16 cellular contexts compared by ENCODE assay signal in the genomic region with DNA sequence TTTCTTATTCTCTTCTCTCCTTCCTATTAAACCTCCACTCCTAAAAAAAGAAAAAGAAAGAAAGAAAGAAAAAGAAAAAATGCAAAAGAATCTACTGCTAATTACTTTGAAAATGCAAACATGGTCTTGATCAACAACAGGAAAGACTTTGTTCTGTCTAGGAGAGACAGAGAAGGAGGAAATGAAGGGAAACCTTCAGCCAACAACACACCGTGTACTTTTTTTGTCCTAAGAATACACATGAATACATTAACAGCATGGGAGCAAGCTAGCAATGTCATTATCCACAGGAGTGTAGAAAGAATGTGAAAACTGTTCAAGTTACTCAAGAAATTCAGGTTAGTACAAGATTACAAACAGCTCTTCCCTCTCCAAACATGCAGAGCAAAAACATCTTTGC.
"Had no signal": no experiment of that assay in that cellular context is flagged by ENCODE, and none has a peak within 500 bp of the region (broad histone marks: within the 10 kb centered on the region; RNA-seq: fewer than 3 reads in every experiment).

No MANE protein-coding gene starts in this region.

- H3K9me3 ChIP-seq: heart right ventricle, left ventricle myocardium inferior, mucosa of descending colon, psoas muscle, right lobe of liver, upper lobe of left lung had no signal

- H3K4me1 ChIP-seq: heart right ventricle, left ventricle myocardium inferior, psoas muscle, right lobe of liver, upper lobe of left lung had no signal

- H3K27me3 Mint-ChIP-seq: activated naive CD8-positive, alpha-beta T cell had no signal

- DNase-seq: activated CD4-positive, alpha-beta T cell treated with anti-CD3 and anti-CD28 coated beads, Interleukin-2, amount 10 ng/mL, durations not matched to agents 7 days and 5 days; activated CD8-positive, alpha-beta memory T cell treated with anti-CD3 and anti-CD28 coated beads for 24 hours; activated gamma-delta T cell treated with Interleukin-2 at 50 U/mL for 16 hours; amygdala; cerebellar nuclear complex; heart right ventricle; left ventricle myocardium inferior; mucosa of descending colon; naive thymus-derived CD4-positive, alpha-beta T cell; psoas muscle; right lobe of liver; stimulated activated naive CD8-positive, alpha-beta T cell treated with anti-CD3 and anti-CD28 coated beads, Interleukin-15, Interleukin-2, amounts not matched to agents 100 U/mL and 50 U/mL, for 24 hours; upper lobe of left lung had no signal

- H3K27ac ChIP-seq: heart right ventricle, left ventricle myocardium inferior, psoas muscle, right lobe of liver, upper lobe of left lung had no signal

- H3K9me3 Mint-ChIP-seq: activated CD4-positive, alpha-beta T cell treated with anti-CD3 and anti-CD28 coated beads, Interleukin-2, amount 10 ng/mL, durations not matched to agents 7 days and 5 days; T-helper 2 cell treated with Interferon-gamma antibody and Interleukin-4, amounts not matched to agents 5 μg/mL and 100 μg/mL, for 36 hours had no signal

- H3K4me3 ChIP-seq: heart right ventricle, left ventricle myocardium inferior, mucosa of descending colon, psoas muscle, right lobe of liver, upper lobe of left lung had no signal

- H3K4me3 Mint-ChIP-seq: activated CD4-positive, alpha-beta T cell treated with anti-CD3 and anti-CD28 coated beads, Interleukin-2, amount 10 ng/mL, durations not matched to agents 7 days and 5 days; activated naive CD8-positive, alpha-beta T cell; naive thymus-derived CD4-positive, alpha-beta T cell; T-helper 2 cell treated with Interferon-gamma antibody and Interleukin-4, amounts not matched to agents 5 μg/mL and 100 μg/mL, for 36 hours had no signal

- H3K27me3 ChIP-seq: right lobe of liver, upper lobe of left lung had no signal

- H3K36me3 ChIP-seq: heart right ventricle, left ventricle myocardium inferior, right lobe of liver, upper lobe of left lung had no signal

- H3K27ac Mint-ChIP-seq: activated CD4-positive, alpha-beta T cell treated with anti-CD3 and anti-CD28 coated beads, Interleukin-2, amount 10 ng/mL, durations not matched to agents 7 days and 5 days; activated naive CD8-positive, alpha-beta T cell; naive thymus-derived CD4-positive, alpha-beta T cell; T-helper 2 cell treated with Interferon-gamma antibody and Interleukin-4, amounts not matched to agents 5 μg/mL and 100 μg/mL, for 36 hours had no signal

- H3K4me1 Mint-ChIP-seq: activated CD4-positive, alpha-beta T cell treated with anti-CD3 and anti-CD28 coated beads, Interleukin-2, amount 10 ng/mL, durations not matched to agents 7 days and 5 days; naive thymus-derived CD4-positive, alpha-beta T cell had no signal

- FAIRE-seq: frontal cortex had no signal

- H3K36me3 Mint-ChIP-seq: activated naive CD8-positive, alpha-beta T cell; naive thymus-derived CD4-positive, alpha-beta T cell had no signal

- ATAC-seq: heart right ventricle; mucosa of descending colon; naive thymus-derived CD4-positive, alpha-beta T cell; psoas muscle; right lobe of liver; stimulated activated naive CD8-positive, alpha-beta T cell treated with anti-CD3 and anti-CD28 coated beads, Interleukin-15, Interleukin-2, amounts not matched to agents 100 U/mL and 50 U/mL, for 24 hours had no signal
